ENCODE assay signal across 12 cellular contexts in the genomic region with DNA sequence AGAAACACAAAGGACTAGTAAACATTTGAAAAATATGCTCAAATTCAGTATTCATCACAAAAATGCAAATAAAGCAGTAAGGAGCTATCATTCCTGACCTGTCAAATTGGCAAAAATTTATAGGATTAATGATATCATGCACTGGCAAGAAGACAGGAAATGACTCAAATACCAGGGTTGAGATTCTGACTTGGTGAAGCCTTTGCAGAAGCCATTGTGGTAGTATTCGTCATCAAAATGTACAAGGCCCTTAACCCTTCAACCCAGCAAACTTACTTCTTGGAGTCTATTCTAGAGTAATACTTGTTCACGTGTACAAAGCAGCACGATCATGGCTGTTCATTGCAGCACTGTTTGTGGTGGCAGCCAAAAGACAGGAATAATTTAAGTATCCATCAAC.
DNase-seq lines count a peak whose midpoint lies in the region; ATAC-seq, FAIRE-seq and TF ChIP-seq lines count a peak whose summit lies in the region.
"Had no signal": no experiment of that assay in that cellular context is flagged by ENCODE, and none has a peak within 500 bp of the region (broad histone marks: within the 10 kb centered on the region; RNA-seq: fewer than 3 reads in every experiment).

No MANE protein-coding gene starts in this region.

- H3K9me3 Mint-ChIP-seq in astrocyte (ENCODE audit: unreplicated experiment): no peaks in the 10 kb centered on the region

- H4K20me1 ChIP-seq in astrocyte (ENCODE audit: insufficient read depth, low read length): no peaks in the 10 kb centered on the region

- intact Hi-C loops in left colon (cut with DNase I, micrococcal nuclease): no loop called here

- no peaks in the 10 kb centered on the region for H3K79me2 ChIP-seq in astrocyte (ENCODE audit: insufficient read depth, low read length)

- H3K27ac ChIP-seq in astrocyte (ENCODE audit: low read depth, low read length): peak overlapping the region; percentile 51
- H3K27ac ChIP-seq: esophagus muscularis mucosa, skin epidermis had no signal

- no peak for TF ChIP-seq CTCF in astrocyte (IDR thresholded peaks at IDR 0.05; ENCODE audit: insufficient read depth, low read depth, low read length)

- no peak overlapping the region for H3K9ac ChIP-seq in astrocyte (ENCODE audit: low read length)

- peaks cover 22% of the 10 kb centered on the region for H3K4me1 Mint-ChIP-seq in astrocyte (ENCODE audit: low read depth, unreplicated experiment)

- FAIRE-seq in astrocyte (lab: Jason Lieb, UNC): peak; percentile 93

- DNase-seq in AG08396 (ENCODE audit: low spot score) (peak; percentile 26), HT1080 (ENCODE audit: low read depth) (peak; percentile 88), astrocyte (ENCODE audit: low read depth) (peak; percentile 86), iris pigment epithelial cell (ENCODE audit: low read depth) (peak; percentile 90), HT-29 (ENCODE audit: low spot score) (no peak), left colon (no peak), medulla oblongata (ENCODE audit: extremely low spot score) (no peak)
- DNase-seq in activated CD8-positive, alpha-beta memory T cell treated with anti-CD3 and anti-CD28 coated beads for 24 hours: no peak
- DNase-seq: activated CD4-positive, alpha-beta T cell treated with anti-CD3 and anti-CD28 coated beads, Interleukin-2, amount 50 U/mL, for 4 hours; COR-L47 had no signal

- H3K36me3 ChIP-seq in astrocyte (ENCODE audit: insufficient read depth, low read length): no peaks in the 10 kb centered on the region
- H3K36me3 ChIP-seq: esophagus muscularis mucosa had no signal

- H3K4me3 ChIP-seq in astrocyte (ENCODE audit: insufficient read depth, low read depth, low read length): no peak overlapping the region
- H3K4me3 ChIP-seq: esophagus muscularis mucosa, skin epidermis had no signal

- H2AFZ ChIP-seq in astrocyte (ENCODE audit: low read depth, low read length): no peak overlapping the region

- no peaks in the 10 kb centered on the region for H3K27me3 ChIP-seq in astrocyte (ENCODE audit: insufficient read depth, low read length)
- H3K27me3 ChIP-seq: esophagus muscularis mucosa had no signal

- H3K27ac Mint-ChIP-seq in astrocyte (ENCODE audit: unreplicated experiment): peak overlapping the region; percentile 26

- peak overlapping the region; percentile 58 for H3K4me2 ChIP-seq in astrocyte (ENCODE audit: low read length)

- H3K4me1 ChIP-seq in astrocyte (ENCODE audit: insufficient read depth, low read length): peaks cover 23% of the 10 kb centered on the region
- H3K4me1 ChIP-seq: esophagus muscularis mucosa had no signal

- no peak for ATAC-seq in left colon

- no peaks in the 10 kb centered on the region for H3K36me3 Mint-ChIP-seq in astrocyte (ENCODE audit: low read depth, unreplicated experiment)

- no peaks in the 10 kb centered on the region for H3K27me3 Mint-ChIP-seq in astrocyte (ENCODE audit: low read depth, unreplicated experiment)

- H3K9me3 ChIP-seq in astrocyte (ENCODE audit: insufficient read depth, low read depth, low read length): no peaks in the 10 kb centered on the region
- H3K9me3 ChIP-seq: esophagus muscularis mucosa had no signal

- no peak overlapping the region for H3K4me3 Mint-ChIP-seq in astrocyte (ENCODE audit: unreplicated experiment)

Comparison
In these comparisons a context has a peak if more than half of its experiments do, and no peak if none do; other contexts are left out.
1. DNase-seq: peak in AG08396 (single experiment), HT1080 (single experiment), astrocyte (single experiment) and iris pigment epithelial cell (single experiment); none in HT-29 (single experiment), left colon (0 of 2), activated CD8-positive, alpha-beta memory T cell treated with anti-CD3 and anti-CD28 coated beads for 24 hours (single experiment) and medulla oblongata (single experiment).